ENCODE assay signal across 10 cellular contexts in the genomic region with DNA sequence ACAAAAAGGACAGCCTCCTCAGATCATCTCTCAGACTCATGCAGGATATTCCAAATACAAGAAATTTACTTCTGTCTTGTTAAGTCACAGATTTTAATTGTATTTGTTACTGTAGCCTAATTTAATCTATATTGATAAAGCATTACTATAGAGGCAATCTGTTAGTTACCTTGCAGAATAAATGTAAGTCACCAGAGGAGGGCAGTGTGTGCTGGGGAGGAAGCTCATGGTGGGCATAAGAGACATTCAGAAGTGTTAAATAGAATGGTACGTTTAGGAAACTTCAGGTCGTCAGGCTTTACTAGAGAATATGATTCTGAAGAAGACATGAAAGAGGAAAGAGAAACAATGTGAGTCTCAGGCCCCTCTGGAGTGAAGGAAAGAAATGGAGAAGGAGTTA. TPM values are rescaled to one million over a fixed set of nuclear protein-coding genes. Genes with fewer than 3 reads are reported as not detected.
DNase-seq lines count a peak whose midpoint lies in the region; ATAC-seq and TF ChIP-seq lines count a peak whose summit lies in the region.
"Had no signal": no experiment of that assay in that cellular context is flagged by ENCODE, and none has a peak within 500 bp of the region (broad histone marks: within the 10 kb centered on the region; RNA-seq: fewer than 3 reads in every experiment).

No MANE protein-coding gene starts in this region.

- no peak overlapping the region for H3K4me3 ChIP-seq in brain microvascular endothelial cell (ENCODE audit: low read depth, low read length)
- no peak overlapping the region for H3K4me3 ChIP-seq in upper lobe of right lung
- H3K4me3 ChIP-seq: lung had no signal

- peak; percentile 10 for DNase-seq in GDM1 (lab: John Stamatoyannopoulos, UW)
- no peak for DNase-seq in brain microvascular endothelial cell
- DNase-seq in myocyte (ENCODE audit: low read depth) = peak; percentile 49
- DNase-seq in activated T-cell treated with anti-CD3 and anti-CD28 coated beads, Interleukin-2, amount 50 U/mL, for 4 hours = no peak
- no peak for DNase-seq in stimulated activated CD8-positive, alpha-beta memory T cell treated with anti-CD3 and anti-CD28 coated beads, Interleukin-4, amount 100 ng/mL, for 48 hours
- no peak for DNase-seq in upper lobe of right lung
- DNase-seq: activated naive CD4-positive, alpha-beta T cell treated with Interleukin-2 at 50 U/mL for 16 hours had no signal

- no peak for ATAC-seq in activated T-cell treated with anti-CD3 and anti-CD28 coated beads, Interleukin-2, amount 50 U/mL, for 4 hours
- ATAC-seq in upper lobe of right lung = no peak
- ATAC-seq in GM18511 (IDR thresholded peaks at IDR 0.05; ENCODE audit: unreplicated experiment) = no peak

- no peak overlapping the region for H3K4me3 Mint-ChIP-seq in activated T-cell treated with anti-CD3 and anti-CD28 coated beads, Interleukin-2, amount 50 U/mL, for 4 hours

- no peaks in the 10 kb centered on the region for H3K4me1 ChIP-seq in upper lobe of right lung

- no peaks in the 10 kb centered on the region for H3K36me3 Mint-ChIP-seq in activated T-cell treated with anti-CD3 and anti-CD28 coated beads, Interleukin-2, amount 50 U/mL, for 4 hours (ENCODE audit: insufficient read depth)

- peak; percentile 85 for TF ChIP-seq RAD21 in Ishikawa (IDR thresholded peaks at IDR 0.05; ENCODE audit: low read depth)

- no peaks in the 10 kb centered on the region for H3K9me3 ChIP-seq in upper lobe of right lung

- no peaks in the 10 kb centered on the region for H3K9me3 Mint-ChIP-seq in activated T-cell treated with anti-CD3 and anti-CD28 coated beads, Interleukin-2, amount 50 U/mL, for 4 hours

- H3K27me3 ChIP-seq in brain microvascular endothelial cell (replicated peaks) (no peaks in the 10 kb centered on the region), upper lobe of right lung (no peaks in the 10 kb centered on the region)

- H3K27me3 Mint-ChIP-seq in activated T-cell treated with anti-CD3 and anti-CD28 coated beads, Interleukin-2, amount 50 U/mL, for 4 hours (ENCODE audit: low read depth) = no peaks in the 10 kb centered on the region

- TF ChIP-seq EP300 in Ishikawa (IDR thresholded peaks at IDR 0.05; ENCODE audit: borderline replicate concordance) = no peak

- in situ Hi-C loops in brain microvascular endothelial cell (cut with HindIII; ENCODE audit: low pct_ligation_motif_present, low sequenced_read_pairs) = no loop called here

- H3K27ac ChIP-seq in brain microvascular endothelial cell = no peak overlapping the region
- no peak overlapping the region for H3K27ac ChIP-seq in upper lobe of right lung

- TF ChIP-seq CTCF in brain microvascular endothelial cell (IDR thresholded peaks at IDR 0.05; ENCODE audit: low read depth, low read length, missing control alignments) (peak; percentile 54), upper lobe of right lung (IDR thresholded peaks at IDR 0.05) (no peak)

- H3K36me3 ChIP-seq in brain microvascular endothelial cell (replicated peaks) = no peaks in the 10 kb centered on the region
- H3K36me3 ChIP-seq in upper lobe of right lung = no peaks in the 10 kb centered on the region

- intact Hi-C loops in upper lobe of right lung (cut with DNase I) = no loop called here

- H3K4me1 Mint-ChIP-seq in activated T-cell treated with anti-CD3 and anti-CD28 coated beads, Interleukin-2, amount 50 U/mL, for 4 hours (ENCODE audit: low read depth) = no peaks in the 10 kb centered on the region

TF ChIP-seq in Ishikawa, 13 proteins besides CTCF, POLR2A, EP300 and RAD21:
- TF ChIP-seq CEBPB (IDR thresholded peaks at IDR 0.05) (no peak), TEAD4 (IDR thresholded peaks at IDR 0.05) (no peak), FOXM1 (IDR thresholded peaks at IDR 0.05; ENCODE audit: borderline replicate concordance, low read depth) (no peak), EGR1 (IDR thresholded peaks at IDR 0.05) (no peak), ZBTB7A (IDR thresholded peaks at IDR 0.05; ENCODE audit: low read depth) (no peak), TCF12 (IDR thresholded peaks at IDR 0.05; ENCODE audit: low read depth) (no peak), NFIC (IDR thresholded peaks at IDR 0.05) (no peak), TAF1 (IDR thresholded peaks at IDR 0.05; ENCODE audit: low read depth) (no peak), YY1 (IDR thresholded peaks at IDR 0.05; ENCODE audit: low read depth) (no peak), CREB1 (IDR thresholded peaks at IDR 0.05; ENCODE audit: low read depth) (no peak)
- TF ChIP-seq, protein P1, sequence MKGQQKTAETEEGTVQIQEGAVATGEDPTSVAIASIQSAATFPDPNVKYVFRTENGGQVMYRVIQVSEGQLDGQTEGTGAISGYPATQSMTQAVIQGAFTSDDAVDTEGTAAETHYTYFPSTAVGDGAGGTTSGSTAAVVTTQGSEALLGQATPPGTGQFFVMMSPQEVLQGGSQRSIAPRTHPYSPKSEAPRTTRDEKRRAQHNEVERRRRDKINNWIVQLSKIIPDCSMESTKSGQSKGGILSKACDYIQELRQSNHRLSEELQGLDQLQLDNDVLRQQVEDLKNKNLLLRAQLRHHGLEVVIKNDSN (IDR thresholded peaks at IDR 0.05) = no peak
- TF ChIP-seq, protein P2, sequence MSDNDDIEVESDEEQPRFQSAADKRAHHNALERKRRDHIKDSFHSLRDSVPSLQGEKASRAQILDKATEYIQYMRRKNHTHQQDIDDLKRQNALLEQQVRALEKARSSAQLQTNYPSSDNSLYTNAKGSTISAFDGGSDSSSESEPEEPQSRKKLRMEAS (IDR thresholded peaks at IDR 0.05) = no peak
- TF ChIP-seq, protein P3, sequence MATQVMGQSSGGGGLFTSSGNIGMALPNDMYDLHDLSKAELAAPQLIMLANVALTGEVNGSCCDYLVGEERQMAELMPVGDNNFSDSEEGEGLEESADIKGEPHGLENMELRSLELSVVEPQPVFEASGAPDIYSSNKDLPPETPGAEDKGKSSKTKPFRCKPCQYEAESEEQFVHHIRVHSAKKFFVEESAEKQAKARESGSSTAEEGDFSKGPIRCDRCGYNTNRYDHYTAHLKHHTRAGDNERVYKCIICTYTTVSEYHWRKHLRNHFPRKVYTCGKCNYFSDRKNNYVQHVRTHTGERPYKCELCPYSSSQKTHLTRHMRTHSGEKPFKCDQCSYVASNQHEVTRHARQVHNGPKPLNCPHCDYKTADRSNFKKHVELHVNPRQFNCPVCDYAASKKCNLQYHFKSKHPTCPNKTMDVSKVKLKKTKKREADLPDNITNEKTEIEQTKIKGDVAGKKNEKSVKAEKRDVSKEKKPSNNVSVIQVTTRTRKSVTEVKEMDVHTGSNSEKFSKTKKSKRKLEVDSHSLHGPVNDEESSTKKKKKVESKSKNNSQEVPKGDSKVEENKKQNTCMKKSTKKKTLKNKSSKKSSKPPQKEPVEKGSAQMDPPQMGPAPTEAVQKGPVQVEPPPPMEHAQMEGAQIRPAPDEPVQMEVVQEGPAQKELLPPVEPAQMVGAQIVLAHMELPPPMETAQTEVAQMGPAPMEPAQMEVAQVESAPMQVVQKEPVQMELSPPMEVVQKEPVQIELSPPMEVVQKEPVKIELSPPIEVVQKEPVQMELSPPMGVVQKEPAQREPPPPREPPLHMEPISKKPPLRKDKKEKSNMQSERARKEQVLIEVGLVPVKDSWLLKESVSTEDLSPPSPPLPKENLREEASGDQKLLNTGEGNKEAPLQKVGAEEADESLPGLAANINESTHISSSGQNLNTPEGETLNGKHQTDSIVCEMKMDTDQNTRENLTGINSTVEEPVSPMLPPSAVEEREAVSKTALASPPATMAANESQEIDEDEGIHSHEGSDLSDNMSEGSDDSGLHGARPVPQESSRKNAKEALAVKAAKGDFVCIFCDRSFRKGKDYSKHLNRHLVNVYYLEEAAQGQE (IDR thresholded peaks at IDR 0.05; ENCODE audit: low read depth) = no peak

RNA-seq across cellular contexts. Expression of a gene that starts 37.3 kb away (rescaled TPM):
- total RNA-seq in myocyte = 63.9 and 143 TPM in 2 replicates
- 17.0 TPM for polyA plus RNA-seq in myocyte (2012)
- 10 to 100 TPM; 93.2 to 99.0 (median 93.4) TPM for total RNA-seq in activated T-cell treated with anti-CD3 and anti-CD28 coated beads, Interleukin-2, amount 50 U/mL, for 4 hours
- total RNA-seq in upper lobe of right lung = 20.7 TPM

Comparison
In these comparisons a context has a peak if more than half of its experiments do, and no peak if none do; other contexts are left out.
1. DNase-seq: peak in GDM1 (single experiment) and myocyte (single experiment); none in brain microvascular endothelial cell (single experiment), activated T-cell treated with anti-CD3 and anti-CD28 coated beads, Interleukin-2, amount 50 U/mL, for 4 hours (single experiment), stimulated activated CD8-positive, alpha-beta memory T cell treated with anti-CD3 and anti-CD28 coated beads, Interleukin-4, amount 100 ng/mL, for 48 hours (single experiment) and upper lobe of right lung (single experiment).